Comparison of ENCODE assay signal across 14 cellular contexts in the genomic region with DNA sequence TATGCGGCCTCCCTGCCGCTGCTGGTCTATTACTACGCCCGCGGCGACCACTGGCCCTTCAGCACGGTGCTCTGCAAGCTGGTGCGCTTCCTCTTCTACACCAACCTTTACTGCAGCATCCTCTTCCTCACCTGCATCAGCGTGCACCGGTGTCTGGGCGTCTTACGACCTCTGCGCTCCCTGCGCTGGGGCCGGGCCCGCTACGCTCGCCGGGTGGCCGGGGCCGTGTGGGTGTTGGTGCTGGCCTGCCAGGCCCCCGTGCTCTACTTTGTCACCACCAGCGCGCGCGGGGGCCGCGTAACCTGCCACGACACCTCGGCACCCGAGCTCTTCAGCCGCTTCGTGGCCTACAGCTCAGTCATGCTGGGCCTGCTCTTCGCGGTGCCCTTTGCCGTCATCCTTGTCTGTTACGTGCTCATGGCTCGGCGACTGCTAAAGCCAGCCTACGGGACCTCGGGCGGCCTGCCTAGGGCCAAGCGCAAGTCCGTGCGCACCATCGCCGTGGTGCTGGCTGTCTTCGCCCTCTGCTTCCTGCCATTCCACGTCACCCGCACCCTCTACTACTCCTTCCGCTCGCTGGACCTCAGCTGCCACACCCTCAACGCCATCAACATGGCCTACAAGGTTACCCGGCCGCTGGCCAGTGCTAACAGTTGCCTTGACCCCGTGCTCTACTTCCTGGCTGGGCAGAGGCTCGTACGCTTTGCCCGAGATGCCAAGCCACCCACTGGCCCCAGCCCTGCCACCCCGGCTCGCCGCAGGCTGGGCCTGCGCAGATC. TPM values are rescaled to one million over a fixed set of nuclear protein-coding genes. Genes with fewer than 3 reads are reported as not detected.
"Had no signal": no experiment of that assay in that cellular context is flagged by ENCODE, and none has a peak within 500 bp of the region (broad histone marks: within the 10 kb centered on the region; RNA-seq: fewer than 3 reads in every experiment).

No MANE protein-coding gene starts in this region.

- H3K9me3 ChIP-seq: left ventricle myocardium inferior, vagina had no signal

- H3K27ac ChIP-seq: cardiac muscle cell, hepatocyte, vagina had no signal

- H3K9me3 Mint-ChIP-seq: activated naive CD4-positive, alpha-beta T cell treated with anti-CD3 and anti-CD28 coated beads for 36 hours; activated T-helper 1 cell treated with anti-CD3 and anti-CD28 coated beads, Interleukin-12 subunit alpha, Interleukin-12 subunit beta, Interleukin-2, Interleukin-4 antibody, amounts not matched to agents 30 ng/mL and 10 ng/mL and 1 ng/mL, durations not matched to agents 14 hours and 24 hours and 36 hours; memory B cell; natural killer cell treated with Interleukin-12 subunit alpha and Interleukin-12 subunit beta and Interleukin-15 and Interleukin-18, amount 100 ng/mL, for 72 hours had no signal

- H3K4me3 Mint-ChIP-seq: activated naive CD4-positive, alpha-beta T cell treated with anti-CD3 and anti-CD28 coated beads for 36 hours; activated T-helper 1 cell treated with anti-CD3 and anti-CD28 coated beads, Interleukin-12 subunit alpha, Interleukin-12 subunit beta, Interleukin-2, Interleukin-4 antibody, amounts not matched to agents 30 ng/mL and 10 ng/mL and 1 ng/mL, durations not matched to agents 14 hours and 24 hours and 36 hours; memory B cell; natural killer cell treated with Interleukin-12 subunit alpha and Interleukin-12 subunit beta and Interleukin-15 and Interleukin-18, amount 100 ng/mL, for 72 hours had no signal

- H3K4me3 ChIP-seq: cardiac muscle cell, hepatocyte, left ventricle myocardium inferior, vagina had no signal

- H3K27me3 Mint-ChIP-seq: natural killer cell treated with Interleukin-12 subunit alpha and Interleukin-12 subunit beta and Interleukin-15 and Interleukin-18, amount 100 ng/mL, for 72 hours had no signal

- H3K27ac Mint-ChIP-seq: activated naive CD4-positive, alpha-beta T cell treated with anti-CD3 and anti-CD28 coated beads for 36 hours; activated T-helper 1 cell treated with anti-CD3 and anti-CD28 coated beads, Interleukin-12 subunit alpha, Interleukin-12 subunit beta, Interleukin-2, Interleukin-4 antibody, amounts not matched to agents 30 ng/mL and 10 ng/mL and 1 ng/mL, durations not matched to agents 14 hours and 24 hours and 36 hours; memory B cell; natural killer cell treated with Interleukin-12 subunit alpha and Interleukin-12 subunit beta and Interleukin-15 and Interleukin-18, amount 100 ng/mL, for 72 hours; progenitor cell of endocrine pancreas had no signal

- DNase-seq: activated CD4-positive, CD25-positive, alpha-beta regulatory T cell treated with anti-CD3 and anti-CD28 coated beads, Interleukin-2, amount 50 U/mL, for 72 hours; activated naive CD4-positive, alpha-beta T cell treated with anti-CD3 and anti-CD28 coated beads for 36 hours; left ventricle myocardium inferior; occipital lobe; T-helper 9 cell had no signal

- H3K36me3 ChIP-seq: cardiac muscle cell, vagina had no signal

- ATAC-seq: natural killer cell treated with Interleukin-12 subunit alpha and Interleukin-12 subunit beta and Interleukin-15 and Interleukin-18, amount 100 ng/mL, for 72 hours; right cardiac atrium had no signal

- H3K36me3 Mint-ChIP-seq: memory B cell; natural killer cell treated with Interleukin-12 subunit alpha and Interleukin-12 subunit beta and Interleukin-15 and Interleukin-18, amount 100 ng/mL, for 72 hours had no signal

- H3K27me3 ChIP-seq: cardiac muscle cell, hepatocyte, vagina had no signal

RNA-seq across cellular contexts. Expression of a gene that starts 16.5 kb away (rescaled TPM):
- total RNA-seq: activated CD8-positive, alpha-beta memory T cell treated with anti-CD3 and anti-CD28 coated beads for 36 hours; activated naive CD4-positive, alpha-beta T cell treated with anti-CD3 and anti-CD28 coated beads for 36 hours; activated T-helper 1 cell treated with anti-CD3 and anti-CD28 coated beads, Interleukin-12 subunit alpha, Interleukin-12 subunit beta, Interleukin-2, Interleukin-4 antibody, amounts not matched to agents 30 ng/mL and 10 ng/mL and 1 ng/mL, durations not matched to agents 14 hours and 24 hours and 36 hours; occipital lobe had no signal

RNA-seq across cellular contexts. Expression of a gene that starts 37.5 kb away (rescaled TPM):
- total RNA-seq: activated CD8-positive, alpha-beta memory T cell treated with anti-CD3 and anti-CD28 coated beads for 36 hours; activated naive CD4-positive, alpha-beta T cell treated with anti-CD3 and anti-CD28 coated beads for 36 hours; activated T-helper 1 cell treated with anti-CD3 and anti-CD28 coated beads, Interleukin-12 subunit alpha, Interleukin-12 subunit beta, Interleukin-2, Interleukin-4 antibody, amounts not matched to agents 30 ng/mL and 10 ng/mL and 1 ng/mL, durations not matched to agents 14 hours and 24 hours and 36 hours; natural killer cell treated with Interleukin-12 subunit alpha and Interleukin-12 subunit beta and Interleukin-15 and Interleukin-18, amount 100 ng/mL, for 72 hours; occipital lobe had no signal
